Comparison of ENCODE assay signal across 18 cellular contexts in the genomic region with DNA sequence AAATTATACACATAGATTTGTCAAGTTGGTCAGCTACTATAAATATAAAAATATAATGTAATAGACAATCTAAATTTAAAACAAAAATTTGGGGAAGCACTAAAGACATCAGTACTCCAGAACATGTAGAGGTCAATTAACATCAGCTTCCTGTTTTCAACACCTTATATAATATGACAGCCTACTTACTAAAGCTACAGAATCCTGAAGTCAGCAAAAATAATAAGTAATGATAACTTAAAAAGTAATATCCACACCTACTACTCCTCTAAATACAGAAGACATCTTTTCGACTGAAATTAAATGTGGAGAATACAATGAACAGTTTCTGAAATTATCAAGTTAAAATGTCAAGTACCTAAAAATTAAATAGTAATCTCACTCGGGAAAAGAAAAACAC.
DNase-seq lines count a peak whose midpoint lies in the region; ATAC-seq lines count a peak whose summit lies in the region.
"Had no signal": no experiment of that assay in that cellular context is flagged by ENCODE, and none has a peak within 500 bp of the region (broad histone marks: within the 10 kb centered on the region; RNA-seq: fewer than 3 reads in every experiment).

No MANE protein-coding gene starts in this region.

- H3K4me3 Mint-ChIP-seq in central memory CD8-positive, alpha-beta T cell, result no peak overlapping the region
- H3K4me3 Mint-ChIP-seq: HFFc6, T-cell had no signal

- no peaks in the 10 kb centered on the region for H3K27me3 Mint-ChIP-seq in central memory CD8-positive, alpha-beta T cell
- H3K27me3 Mint-ChIP-seq: T-cell had no signal

- H3K9me3 Mint-ChIP-seq in central memory CD8-positive, alpha-beta T cell, result no peaks in the 10 kb centered on the region
- H3K9me3 Mint-ChIP-seq: HFFc6 had no signal

- no peaks in the 10 kb centered on the region for H3K4me1 Mint-ChIP-seq in central memory CD8-positive, alpha-beta T cell
- H3K4me1 Mint-ChIP-seq: T-cell had no signal

- peaks cover 25% of the 10 kb centered on the region for H3K36me3 Mint-ChIP-seq in central memory CD8-positive, alpha-beta T cell (ENCODE audit: insufficient read depth)

- H3K27ac Mint-ChIP-seq in central memory CD8-positive, alpha-beta T cell (ENCODE audit: low read depth), result peak overlapping the region; percentile 54
- H3K27ac Mint-ChIP-seq: HFFc6, T-cell had no signal

- DNase-seq in AML-193 (lab: John Stamatoyannopoulos, UW) (peak; percentile 2 to 20), Kasumi-1 (lab: John Stamatoyannopoulos, UW) (peak; percentile 22 to 34), NOMO-1 treated with dmso at 0.1 percent for 144 hours (lab: John Stamatoyannopoulos, UW; ENCODE audit: unreplicated experiment) (peak; percentile 8), OCI-M2 (lab: John Stamatoyannopoulos, UW; ENCODE audit: unreplicated experiment) (no peak)
- no peak for DNase-seq in central memory CD8-positive, alpha-beta T cell (ENCODE audit: low spot score in 2 of 2)
- DNase-seq: DMS79, H7, HFFc6, MM.1S, NCI-H1417 treated with DMSO at 0.1 percent for 48 hours, NCI-H187 treated with DMSO at 0.1 percent for 48 hours, NCI-H226, NCI-H524, NCI-H82, Peyer's patch, T-cell had no signal

- ATAC-seq in central memory CD8-positive, alpha-beta T cell (replicated peaks; ENCODE audit: extremely low read depth, poor library complexity, severe bottlenecking), result no peak
- ATAC-seq in HG02981 (IDR thresholded peaks at IDR 0.05; ENCODE audit: unreplicated experiment) (no peak), GM21723 (IDR thresholded peaks at IDR 0.05; ENCODE audit: unreplicated experiment) (no peak)
- ATAC-seq: T-cell had no signal

Comparison
In these comparisons a context has a peak if more than half of its experiments do, and no peak if none do; other contexts are left out.
1. DNase-seq: peak in AML-193 (2 of 2), Kasumi-1 (2 of 2) and NOMO-1 treated with dmso at 0.1 percent for 144 hours (single experiment); none in central memory CD8-positive, alpha-beta T cell (0 of 2) and OCI-M2 (single experiment).